In genomic region chr17:2936771-2937321, GRCh38 we compare ENCODE assay signal across 23 cellular contexts.
"Had no signal": no experiment of that assay in that cellular context is flagged by ENCODE, and none has a peak within 500 bp of the region (broad histone marks: within the 10 kb centered on the region; RNA-seq: fewer than 3 reads in every experiment).

No MANE protein-coding gene starts in this region.

- DNase-seq: activated CD4-positive, alpha-beta T cell treated with anti-CD3 and anti-CD28 coated beads, Interleukin-2, amount 50 U/mL, for 1 hour; activated CD4-positive, CD25-positive, alpha-beta regulatory T cell; activated CD8-positive, alpha-beta memory T cell treated with anti-CD3 and anti-CD28 coated beads, Interleukin-2, amount 50 U/mL, for 4 hours; activated effector memory CD4-positive, alpha-beta T cell treated with Interleukin-2 at 50 U/mL for 16 hours; activated naive CD4-positive, alpha-beta T cell treated with anti-CD3 and anti-CD28 coated beads, Interleukin-2, amount 10 ng/mL, durations not matched to agents 7 days and 5 days; activated naive CD8-positive, alpha-beta T cell treated with anti-CD3 and anti-CD28 coated beads, Interleukin-2, amount 50 U/mL, for 24 hours; activated T-cell treated with anti-CD3 and anti-CD28 coated beads, Interleukin-2, amount 50 U/mL, for 4 hours; caudate nucleus; heart left ventricle; kidney glomerular epithelial cell; left ventricle myocardium inferior; mammary epithelial cell; stimulated activated CD4-positive, alpha-beta T cell treated with anti-CD3 and anti-CD28 coated beads, Interleukin-4, amount 100 ng/mL, for 24 hours; stimulated activated naive CD4-positive, alpha-beta T cell; upper lobe of right lung had no signal

- FAIRE-seq: colon, endometrium had no signal

- H3K9me3 Mint-ChIP-seq: activated naive CD4-positive, alpha-beta T cell treated with anti-CD3 and anti-CD28 coated beads, Interleukin-2, amount 10 ng/mL, durations not matched to agents 7 days and 5 days; activated naive CD8-positive, alpha-beta T cell treated with anti-CD3 and anti-CD28 coated beads, Interleukin-2, amount 50 U/mL, for 24 hours; activated T-cell treated with anti-CD3 and anti-CD28 coated beads, Interleukin-2, amount 50 U/mL, for 4 hours; neural progenitor cell had no signal

- H3K4me1 Mint-ChIP-seq: activated naive CD4-positive, alpha-beta T cell treated with anti-CD3 and anti-CD28 coated beads, Interleukin-2, amount 10 ng/mL, durations not matched to agents 7 days and 5 days; activated naive CD8-positive, alpha-beta T cell treated with anti-CD3 and anti-CD28 coated beads, Interleukin-2, amount 50 U/mL, for 24 hours had no signal

- H3K4me2 ChIP-seq: neural progenitor cell, smooth muscle cell had no signal

- H3K27ac ChIP-seq: gastroesophageal sphincter, heart left ventricle, left ventricle myocardium inferior, neural progenitor cell, parathyroid adenoma, upper lobe of right lung had no signal

- H3K36me3 Mint-ChIP-seq: brain, neural progenitor cell had no signal

- H3K27me3 Mint-ChIP-seq: activated naive CD8-positive, alpha-beta T cell treated with anti-CD3 and anti-CD28 coated beads, Interleukin-2, amount 50 U/mL, for 24 hours had no signal

- H2AFZ ChIP-seq: neural progenitor cell, parathyroid adenoma had no signal

- H3K9ac ChIP-seq: neural progenitor cell, parathyroid adenoma had no signal

- ATAC-seq: activated naive CD8-positive, alpha-beta T cell treated with anti-CD3 and anti-CD28 coated beads, Interleukin-2, amount 50 U/mL, for 24 hours; activated T-cell treated with anti-CD3 and anti-CD28 coated beads, Interleukin-2, amount 50 U/mL, for 4 hours; gastroesophageal sphincter; heart left ventricle; sciatic nerve; upper lobe of right lung had no signal

- H3K36me3 ChIP-seq: neural progenitor cell, upper lobe of right lung had no signal

- H3K4me1 ChIP-seq: upper lobe of right lung had no signal

- H3K27ac Mint-ChIP-seq: activated naive CD4-positive, alpha-beta T cell treated with anti-CD3 and anti-CD28 coated beads, Interleukin-2, amount 10 ng/mL, durations not matched to agents 7 days and 5 days; activated naive CD8-positive, alpha-beta T cell treated with anti-CD3 and anti-CD28 coated beads, Interleukin-2, amount 50 U/mL, for 24 hours had no signal

- H3K4me3 Mint-ChIP-seq: activated naive CD4-positive, alpha-beta T cell treated with anti-CD3 and anti-CD28 coated beads, Interleukin-2, amount 10 ng/mL, durations not matched to agents 7 days and 5 days; activated naive CD8-positive, alpha-beta T cell treated with anti-CD3 and anti-CD28 coated beads, Interleukin-2, amount 50 U/mL, for 24 hours; activated T-cell treated with anti-CD3 and anti-CD28 coated beads, Interleukin-2, amount 50 U/mL, for 4 hours; brain; neural progenitor cell had no signal

- H3K27me3 ChIP-seq: gastroesophageal sphincter, heart left ventricle, neural progenitor cell, upper lobe of right lung had no signal

- H3K9me3 ChIP-seq: gastroesophageal sphincter, heart left ventricle, left ventricle myocardium inferior, upper lobe of right lung had no signal

- H3K4me3 ChIP-seq: gastroesophageal sphincter, heart left ventricle, left ventricle myocardium inferior, neural progenitor cell, smooth muscle cell, upper lobe of right lung had no signal
